ENCODE assay signal across 25 cellular contexts in genomic region chr6:56235245-56235644, GRCh38. TPM values are rescaled to one million over a fixed set of nuclear protein-coding genes. Genes with fewer than 3 reads are reported as not detected.
DNase-seq lines count a peak whose midpoint lies in the region; ATAC-seq, FAIRE-seq and TF ChIP-seq lines count a peak whose summit lies in the region.
"Had no signal": no experiment of that assay in that cellular context is flagged by ENCODE, and none has a peak within 500 bp of the region (broad histone marks: within the 10 kb centered on the region; RNA-seq: fewer than 3 reads in every experiment).

No MANE protein-coding gene starts in this region.

- TF ChIP-seq CTCF in bronchial epithelial cell (IDR thresholded peaks at IDR 0.05; ENCODE audit: insufficient read depth, low read length, severe bottlenecking) = no peak
- no peak for TF ChIP-seq CTCF in foreskin keratinocyte (conservative IDR thresholded peaks at IDR 0.05)
- TF ChIP-seq CTCF in thoracic aorta (IDR thresholded peaks at IDR 0.05) = no peak

- no peaks in the 10 kb centered on the region for H3K9me3 ChIP-seq in thoracic aorta
- H3K9me3 ChIP-seq: colonic mucosa, spleen, suprapubic skin had no signal

- no peak overlapping the region for H3K27ac ChIP-seq in foreskin keratinocyte
- peak overlapping the region; percentile 57 to 58 for H3K27ac ChIP-seq in thoracic aorta
- H3K27ac ChIP-seq: C4-2B, colonic mucosa, spleen, suprapubic skin had no signal

- H3K4me3 ChIP-seq in bronchial epithelial cell (ENCODE audit: low read depth, low read length) = no peak overlapping the region
- no peak overlapping the region for H3K4me3 ChIP-seq in thoracic aorta
- H3K4me3 ChIP-seq: colonic mucosa, spleen, suprapubic skin had no signal

- peak; percentile 57 for ATAC-seq in foreskin keratinocyte
- peak; percentile 47 for ATAC-seq in thoracic aorta (ENCODE audit: insufficient number of reproducible peaks, low FRiP score, low read depth)
- ATAC-seq in HG03469 (IDR thresholded peaks at IDR 0.05; ENCODE audit: unreplicated experiment) = no peak
- ATAC-seq: natural killer cell had no signal

- H3K4me1 ChIP-seq in foreskin keratinocyte (peaks cover 3% of the 10 kb centered on the region), thoracic aorta (ENCODE audit: control insufficient read depth in 1 of 2, low read depth in 2 of 2) (peaks cover 10 to 82% of the 10 kb centered on the region in 2 donors)
- H3K4me1 ChIP-seq: colonic mucosa, spleen had no signal

- FAIRE-seq in bronchial epithelial cell (lab: Jason Lieb, UNC) = no peak
- FAIRE-seq: GM12892, keratinocyte had no signal

- H3K36me3 ChIP-seq in bronchial epithelial cell (ENCODE audit: control insufficient read depth, insufficient read depth, low read length) (no peaks in the 10 kb centered on the region), thoracic aorta (no peaks in the 10 kb centered on the region)
- H3K36me3 ChIP-seq: colonic mucosa, spleen, suprapubic skin had no signal

- no peaks in the 10 kb centered on the region for H3K27me3 ChIP-seq in bronchial epithelial cell (ENCODE audit: control insufficient read depth, insufficient read depth, low read length)
- H3K27me3 ChIP-seq in foreskin keratinocyte = no peaks in the 10 kb centered on the region
- H3K27me3 ChIP-seq in thoracic aorta (replicated peaks; ENCODE audit: insufficient read depth) = no peaks in the 10 kb centered on the region
- H3K27me3 ChIP-seq: colonic mucosa, spleen, suprapubic skin had no signal

- DNase-seq in NCI-H446 treated with DMSO at 0.1 percent for 48 hours (lab: John Stamatoyannopoulos, UW) (peak; percentile 37), NCI-H446 (lab: John Stamatoyannopoulos, UW) (no peak), bronchial epithelial cell (ENCODE audit: low read depth) (peak; percentile 46), foreskin keratinocyte (no peak), thoracic aorta (ENCODE audit: low spot score) (no peak), NCI-H1092 treated with DMSO at 0.1 percent for 48 hours (lab: John Stamatoyannopoulos, UW) (no peak), NCI-H524 treated with DMSO at 0.1 percent for 48 hours (lab: John Stamatoyannopoulos, UW) (no peak)
- DNase-seq: activated CD4-positive, alpha-beta T cell treated with anti-CD3 and anti-CD28 coated beads, Interleukin-2, amount 50 U/mL, for 4 hours; activated naive CD4-positive, alpha-beta T cell treated with Interleukin-2 at 50 U/mL for 16 hours; activated T-cell treated with anti-CD3 and anti-CD28 coated beads for 4 hours; colonic mucosa; DMS 273 treated with DMSO at 0.1 percent for 48 hours; mesendoderm; natural killer cell; NCI-H2029; NCI-H510A; posterior cingulate gyrus; SHP77; spleen had no signal

RNA-seq across cellular contexts. Expression of gene COL21A1, which starts 12.1 kb away (rescaled TPM):
- 8.2 and 18.6 TPM in 2 replicates for total RNA-seq in bronchial epithelial cell
- total RNA-seq in foreskin keratinocyte = 0.11 and 0.78 TPM in 2 replicates
- 0.02 and 0.18 TPM in 2 replicates for polyA plus RNA-seq in foreskin keratinocyte
- 10 to 100 TPM; 52.6 to 53.7 TPM for total RNA-seq in thoracic aorta
- total RNA-seq: A172, natural killer cell had no signal

Comparison
In these comparisons a context has a peak if more than half of its experiments do, and no peak if none do; other contexts are left out.
1. DNase-seq: peak in NCI-H446 treated with DMSO at 0.1 percent for 48 hours (single experiment) and bronchial epithelial cell (single experiment); none in NCI-H446 (0 of 2), foreskin keratinocyte (0 of 2), thoracic aorta (single experiment), NCI-H1092 treated with DMSO at 0.1 percent for 48 hours (single experiment) and NCI-H524 treated with DMSO at 0.1 percent for 48 hours (single experiment).